Comparison of ENCODE assay signal across 8 cellular contexts in the genomic region with DNA sequence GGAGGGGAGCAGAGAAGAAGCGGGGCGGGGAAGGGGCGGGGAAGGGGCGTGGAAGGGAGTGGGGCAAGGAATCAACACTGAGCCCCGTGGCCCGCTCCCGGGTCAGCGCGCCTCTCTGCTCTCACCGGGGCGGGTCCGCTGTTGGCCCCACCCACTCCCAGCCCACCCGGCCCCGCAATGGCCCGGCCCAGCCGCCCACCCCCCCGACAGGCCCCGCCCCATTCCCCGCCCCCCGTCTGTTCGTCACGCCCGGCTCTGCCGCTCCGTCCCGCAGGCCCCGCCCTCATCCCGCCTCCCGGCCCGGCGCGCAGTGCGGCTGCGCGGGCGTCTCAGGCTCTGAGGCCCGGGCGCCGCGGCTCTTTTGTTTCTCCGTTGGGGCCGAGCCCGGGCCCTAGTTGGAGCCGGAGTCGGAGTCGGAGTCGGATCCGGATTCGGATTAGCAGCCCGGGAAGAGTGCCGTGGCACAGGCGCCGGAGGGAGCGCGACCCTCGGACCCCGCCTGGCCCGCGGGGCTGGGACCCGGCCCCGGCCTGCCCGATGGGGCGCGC. TPM values are rescaled to one million over a fixed set of nuclear protein-coding genes. Genes with fewer than 3 reads are reported as not detected.
DNase-seq lines count a peak whose midpoint lies in the region; ATAC-seq and TF ChIP-seq lines count a peak whose summit lies in the region.

A gene (plus strand): TSS at position 310 of the 548 bp plus-strand sequence. CDS start 380 bp downstream, outside the sequence.

- TF ChIP-seq CTCF in C4-2B (conservative IDR thresholded peaks at IDR 0.05) (no peak), coronary artery (IDR thresholded peaks at IDR 0.05) (no peak), left lung (IDR thresholded peaks at IDR 0.05) (no peak)

- H3K9me3 Mint-ChIP-seq in activated CD4-positive, alpha-beta T cell treated with anti-CD3 and anti-CD28 coated beads, Interleukin-2, amount 10 ng/mL, durations not matched to agents 7 days and 5 days = no peaks in the 10 kb centered on the region

- peaks cover 7 to 35% of the 10 kb centered on the region in 2 donors for H3K4me1 ChIP-seq in left lung

- H3K4me3 ChIP-seq in coronary artery = peak within 1 kb of the TSS; percentile 81
- peak within 1 kb of the TSS; percentile 62 to 63 for H3K4me3 ChIP-seq in left lung

- ATAC-seq in GM19372 (IDR thresholded peaks at IDR 0.05; ENCODE audit: low read depth, unreplicated experiment) (peak; percentile 72), HG03520 (IDR thresholded peaks at IDR 0.05; ENCODE audit: unreplicated experiment) (peak; percentile 76), left lung (peak; percentile 74)

- no peaks in the 10 kb centered on the region for H3K27me3 ChIP-seq in left lung

- H3K27me3 Mint-ChIP-seq in activated CD4-positive, alpha-beta T cell treated with anti-CD3 and anti-CD28 coated beads, Interleukin-2, amount 10 ng/mL, durations not matched to agents 7 days and 5 days = no peaks in the 10 kb centered on the region

- H3K4me1 Mint-ChIP-seq in activated CD4-positive, alpha-beta T cell treated with anti-CD3 and anti-CD28 coated beads, Interleukin-2, amount 10 ng/mL, durations not matched to agents 7 days and 5 days = peaks cover 26% of the 10 kb centered on the region

- H3K27ac Mint-ChIP-seq in activated CD4-positive, alpha-beta T cell treated with anti-CD3 and anti-CD28 coated beads, Interleukin-2, amount 10 ng/mL, durations not matched to agents 7 days and 5 days = peak within 1 kb of the TSS; percentile 89

- intact Hi-C loops in left lung (cut with DNase I) = no loop called here

- peak within 1 kb of the TSS; percentile 93 for H3K27ac ChIP-seq in C4-2B
- H3K27ac ChIP-seq in coronary artery = peak within 1 kb of the TSS; percentile 97 to 100
- peak within 1 kb of the TSS; percentile 92 to 93 for H3K27ac ChIP-seq in left lung

- peak within 1 kb of the TSS; percentile 82 for H3K4me3 Mint-ChIP-seq in activated CD4-positive, alpha-beta T cell treated with anti-CD3 and anti-CD28 coated beads, Interleukin-2, amount 10 ng/mL, durations not matched to agents 7 days and 5 days

- DNase-seq in NCI-H526 treated with DMSO at 0.1 percent for 48 hours (lab: John Stamatoyannopoulos, UW) = peak; percentile 66
- DNase-seq in activated CD4-positive, alpha-beta T cell treated with anti-CD3 and anti-CD28 coated beads, Interleukin-2, amount 10 ng/mL, durations not matched to agents 7 days and 5 days = peak; percentile 92
- peak; percentile 95 for DNase-seq in coronary artery (ENCODE audit: low spot score)
- peak; percentile 92 to 98 for DNase-seq in left lung
- peak; percentile 91 for DNase-seq in stimulated activated CD4-positive, alpha-beta T cell treated with anti-CD3 and anti-CD28 coated beads, Interleukin-2, amount 100 ng/mL, for 4 hours (ENCODE audit: low read depth)

- no peaks in the 10 kb centered on the region for H3K36me3 Mint-ChIP-seq in activated CD4-positive, alpha-beta T cell treated with anti-CD3 and anti-CD28 coated beads, Interleukin-2, amount 10 ng/mL, durations not matched to agents 7 days and 5 days (ENCODE audit: low read depth)

- POLR2A ChIA-PET in activated CD4-positive, alpha-beta T cell treated with anti-CD3 and anti-CD28 coated beads, Interleukin-2, amount 10 ng/mL, durations not matched to agents 7 days and 5 days (lab: Charles Lee) = no interaction called here

- no peaks in the 10 kb centered on the region for H3K9me3 ChIP-seq in left lung

- CTCF ChIA-PET in activated CD4-positive, alpha-beta T cell treated with anti-CD3 and anti-CD28 coated beads, Interleukin-2, amount 10 ng/mL, durations not matched to agents 7 days and 5 days (lab: Charles Lee) = no interaction called here

- no peaks in the 10 kb centered on the region for H3K36me3 ChIP-seq in left lung

RNA-seq across cellular contexts. Expression of the gene that starts here (rescaled TPM):
- total RNA-seq in activated CD4-positive, alpha-beta T cell treated with anti-CD3 and anti-CD28 coated beads, Interleukin-2, amount 10 ng/mL, durations not matched to agents 7 days and 5 days = 10 to 100 TPM; 28.1 to 36.1 TPM
- total RNA-seq in left lung = 10 to 100 TPM; 21.6 to 30.0 TPM

Comparison
In these comparisons a context has a peak if more than half of its experiments do, and no peak if none do; other contexts are left out.
1. Peak in every context shown above with its lines: DNase-seq, ATAC-seq, H3K4me3 ChIP-seq and H3K27ac ChIP-seq.